Comparison of ENCODE assay signal across 8 cellular contexts in the genomic region with DNA sequence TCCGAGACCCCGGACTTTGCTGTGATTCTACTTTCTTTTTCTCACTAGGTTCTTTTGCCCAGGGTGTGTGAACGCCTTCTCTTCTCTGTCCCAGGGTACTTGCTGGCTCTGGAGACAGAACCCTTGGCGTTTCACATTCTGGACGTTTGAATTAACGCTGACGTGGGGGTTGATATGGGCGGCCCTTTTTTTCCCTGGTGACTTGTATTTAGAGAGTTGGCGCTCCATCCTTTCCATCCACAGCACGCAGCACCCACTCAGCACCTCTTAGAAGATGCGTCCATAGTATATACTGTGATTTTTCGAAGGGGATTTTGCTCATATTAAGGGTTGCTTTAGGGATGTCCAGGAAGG.
DNase-seq lines count a peak whose midpoint lies in the region; TF ChIP-seq lines count a peak whose summit lies in the region.
"Not testable (repeated sequence)": the region's sequence is repeated elsewhere in the genome, so short reads cannot be mapped to it uniquely, and the experiment has no call there.

No MANE protein-coding gene starts in this region.

- H2AFZ ChIP-seq in neural cell (ENCODE audit: low read depth, low read length), result not testable (repeated sequence)

- not testable (repeated sequence) for H3K79me2 ChIP-seq in neural cell (replicated peaks; ENCODE audit: insufficient read depth, low read length)

- H3K36me3 ChIP-seq in SJCRH30; endodermal cell (ENCODE audit: control insufficient read depth, insufficient read depth, low read length); neural cell (ENCODE audit: insufficient read depth, low read length); subcutaneous abdominal adipose tissue (ENCODE audit: control insufficient read depth in 5 of 5, insufficient read depth in 5 of 5, low read length in 5 of 5): not testable (repeated sequence)

- not testable (repeated sequence) for H3K4me1 ChIP-seq in SJCRH30; endodermal cell (ENCODE audit: control insufficient read depth, insufficient read depth, low read length)
- peaks cover 0 to 22% (median 13%) of the 10 kb centered on the region in 5 donors for H3K4me1 ChIP-seq in subcutaneous abdominal adipose tissue (ENCODE audit: control insufficient read depth in 5 of 5, insufficient read depth in 5 of 5, low read length in 5 of 5)

- not testable (repeated sequence) for H3K36me3 Mint-ChIP-seq in activated naive CD8-positive, alpha-beta T cell; endodermal cell (ENCODE audit: low read depth); immature natural killer cell

- H3K9me3 Mint-ChIP-seq in activated naive CD8-positive, alpha-beta T cell (ENCODE audit: low read depth); endodermal cell; immature natural killer cell: not testable (repeated sequence)

- H3K27me3 ChIP-seq in HL-60 (ENCODE audit: insufficient read depth, poor library complexity, severe bottlenecking); SJCRH30; endodermal cell (ENCODE audit: control insufficient read depth, insufficient read depth, low read length, poor library complexity, severe bottlenecking); neural cell (ENCODE audit: insufficient read depth, low read depth, low read length); subcutaneous abdominal adipose tissue (ENCODE audit: control insufficient read depth in 5 of 5, insufficient read depth in 4 of 5, low read length in 5 of 5): not testable (repeated sequence)

- not testable (repeated sequence) for H3F3A ChIP-seq in neural cell (ENCODE audit: insufficient read depth, low read length, poor library complexity, severe bottlenecking)

- DNase-seq in HL-60 (ENCODE audit: low read depth in 1 of 2, low spot score in 1 of 2), result peak in 1 of 2 experiments; percentile 8
- not testable (repeated sequence) for DNase-seq in SJCRH30, endodermal cell, immature natural killer cell

- 2% methylated on average over 9 of the region's 12 CpGs; no CpG with 5 or more reads in 1 of the 2 experiments for WGBS in endodermal cell (ENCODE audit: insufficient coverage in 1 of 2, insufficient read length in 1 of 2), 2 experiments

- H3K4me1 Mint-ChIP-seq in activated naive CD8-positive, alpha-beta T cell (ENCODE audit: low read depth), result peaks cover 28% of the 10 kb centered on the region
- not testable (repeated sequence) for H3K4me1 Mint-ChIP-seq in endodermal cell
- peaks cover 18 to 28% of the 10 kb centered on the region in 2 donors for H3K4me1 Mint-ChIP-seq in immature natural killer cell

- H3K9ac ChIP-seq in endodermal cell (ENCODE audit: extremely low read depth, low read length, poor library complexity, severe bottlenecking), result peak overlapping the region; percentile 85
- peak overlapping the region; percentile 82 for H3K9ac ChIP-seq in neural cell (ENCODE audit: low read length)
- peak overlapping the region; percentile 77 to 98 (median 86) for H3K9ac ChIP-seq in subcutaneous abdominal adipose tissue (ENCODE audit: low read length in 5 of 5)

- H3K27ac ChIP-seq in C4-2B (peak overlapping the region; percentile 78), HL-60 (replicated peaks) (peak overlapping the region; percentile 73), SJCRH30 (peak overlapping the region; percentile 50; the same call in 1 of the 2 replicates), subcutaneous abdominal adipose tissue (ENCODE audit: low read depth, low read length) (peak overlapping the region; percentile 76)
- H3K27ac ChIP-seq in endodermal cell (ENCODE audit: low read depth, low read length); neural cell (ENCODE audit: low read length): not testable (repeated sequence)

- peak overlapping the region; percentile 92 for H3K27ac Mint-ChIP-seq in activated naive CD8-positive, alpha-beta T cell
- H3K27ac Mint-ChIP-seq in endodermal cell (peak overlapping the region; percentile 96), immature natural killer cell (peak overlapping the region; percentile 85 to 92 (median 88))

- not testable (repeated sequence) for TF ChIP-seq RAD21 in neural cell (conservative IDR thresholded peaks at IDR 0.05)

- not testable (repeated sequence) for H4K20me1 ChIP-seq in neural cell (ENCODE audit: insufficient read depth)

- H3K4me3 ChIP-seq in HL-60 (replicated peaks; ENCODE audit: insufficient read depth, low read length) (peak overlapping the region; percentile 85), SJCRH30 (peak overlapping the region; percentile 93), endodermal cell (ENCODE audit: low read length) (peak overlapping the region; percentile 94), neural cell (ENCODE audit: low read length) (peak overlapping the region; percentile 100), subcutaneous abdominal adipose tissue (ENCODE audit: low read depth in 1 of 5, low read length in 5 of 5) (peak overlapping the region; percentile 83 to 91 (median 87))

- not testable (repeated sequence) for H3K4me2 ChIP-seq in neural cell (ENCODE audit: low read length)

- H3K4me3 Mint-ChIP-seq in activated naive CD8-positive, alpha-beta T cell, result peak overlapping the region; percentile 96
- H3K4me3 Mint-ChIP-seq in endodermal cell, result peak overlapping the region; percentile 95
- peak overlapping the region; percentile 89 to 97 (median 95) for H3K4me3 Mint-ChIP-seq in immature natural killer cell

- not testable (repeated sequence) for H3K9me3 ChIP-seq in SJCRH30 (replicated peaks); endodermal cell (ENCODE audit: control insufficient read depth, low read length); neural cell (ENCODE audit: low read length); subcutaneous abdominal adipose tissue (ENCODE audit: control insufficient read depth in 5 of 5, low read length in 5 of 5)

- TF ChIP-seq CTCF in C4-2B (conservative IDR thresholded peaks at IDR 0.05); HL-60 (IDR thresholded peaks at IDR 0.05; ENCODE audit: insufficient read depth, low read length); endodermal cell (conservative IDR thresholded peaks at IDR 0.05); neural cell (IDR thresholded peaks at IDR 0.05; ENCODE audit: poor library complexity, severe bottlenecking): not testable (repeated sequence)

- H3K27me3 Mint-ChIP-seq in activated naive CD8-positive, alpha-beta T cell; endodermal cell (ENCODE audit: insufficient read depth); immature natural killer cell (ENCODE audit: low read depth in 3 of 3): not testable (repeated sequence)

- not testable (repeated sequence) for TF ChIP-seq EP300 in neural cell (conservative IDR thresholded peaks at IDR 0.05; ENCODE audit: poor library complexity, severe bottlenecking)

- H3K9me2 ChIP-seq in neural cell (ENCODE audit: insufficient read depth, low read length), result not testable (repeated sequence)
